4 cellular contexts compared by ENCODE assay signal in the genomic region with DNA sequence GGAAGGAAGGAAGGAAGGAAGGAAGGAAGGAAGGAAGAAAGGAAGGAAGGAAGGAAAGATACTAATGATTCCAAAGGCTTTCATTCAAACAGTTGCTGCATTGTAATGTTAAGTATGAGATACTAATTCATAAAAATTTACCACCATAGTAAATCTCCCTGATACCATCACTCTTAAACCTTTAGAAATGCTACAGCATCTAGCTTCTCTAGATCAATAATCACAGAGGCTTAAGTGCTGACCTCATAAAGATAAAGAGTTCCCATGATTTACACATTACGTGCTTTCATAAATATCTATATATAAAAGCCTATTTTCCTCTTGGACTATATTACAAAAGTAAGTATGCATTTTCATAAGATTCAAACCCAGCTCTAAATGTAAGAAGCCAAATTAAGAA. TPM values are rescaled to one million over a fixed set of nuclear protein-coding genes. Genes with fewer than 3 reads are reported as not detected.
"Had no signal": no experiment of that assay in that cellular context is flagged by ENCODE, and none has a peak within 500 bp of the region (broad histone marks: within the 10 kb centered on the region; RNA-seq: fewer than 3 reads in every experiment).

No MANE protein-coding gene starts in this region.

- H3K4me3 ChIP-seq: GM12878 had no signal

- ATAC-seq: GM12878 had no signal

- DNase-seq: GDM1, GF-D8 had no signal

RNA-seq across cellular contexts. Expression of a gene that starts 36.4 kb away (rescaled TPM):
- total RNA-seq: G401 had no signal
